8 cellular contexts compared by ENCODE assay signal in the genomic region with DNA sequence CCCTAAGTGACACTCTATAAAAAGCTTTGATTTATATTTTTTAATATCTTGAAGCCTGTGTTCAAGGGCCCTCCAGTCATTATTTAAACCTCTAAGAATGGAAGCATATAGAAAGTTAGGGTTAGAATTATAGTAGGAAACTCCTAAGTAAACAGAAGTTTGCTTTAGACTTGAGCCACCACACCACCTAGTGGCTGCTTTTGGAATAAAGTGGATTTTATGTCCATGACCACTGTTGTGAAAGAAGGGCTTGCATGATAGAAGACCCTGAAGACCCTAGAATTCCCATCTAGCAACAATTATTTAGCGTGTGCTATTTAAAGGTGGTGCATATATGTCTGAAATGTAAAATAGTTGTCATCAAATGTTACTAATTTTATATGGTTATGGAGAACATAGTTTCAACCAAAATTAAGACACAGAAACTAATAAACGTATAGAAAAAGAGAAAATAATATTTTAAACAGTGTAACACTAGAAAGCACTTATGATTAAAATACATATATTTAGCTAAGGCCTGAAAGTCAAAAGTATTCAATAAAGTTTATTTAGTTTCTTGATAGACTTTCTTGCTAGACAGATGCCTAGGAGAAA.
DNase-seq lines count a peak whose midpoint lies in the region; ATAC-seq and TF ChIP-seq lines count a peak whose summit lies in the region.

No MANE protein-coding gene starts in this region.

- ATAC-seq in GM18517 (IDR thresholded peaks at IDR 0.05; ENCODE audit: unreplicated experiment) (peak; percentile 82), HG02973 (IDR thresholded peaks at IDR 0.05; ENCODE audit: unreplicated experiment) (peak; percentile 80), HG02970 (IDR thresholded peaks at IDR 0.05; ENCODE audit: low FRiP score, unreplicated experiment) (no peak)

- peak; percentile 80 for TF ChIP-seq CTCF in astrocyte of the spinal cord (IDR thresholded peaks at IDR 0.05; ENCODE audit: low read depth, low read length)

- DNase-seq in COLO668 (lab: John Stamatoyannopoulos, UW; ENCODE audit: unreplicated experiment) (peak; percentile 47), NCI-H2171 treated with DMSO at 0.1 percent for 48 hours (lab: John Stamatoyannopoulos, UW) (peak; percentile 49), astrocyte of the spinal cord (ENCODE audit: low read depth, low spot score) (peak; percentile 55), left kidney (ENCODE audit: low read depth, low spot score) (peak; percentile 68)
- DNase-seq in activated CD8-positive, alpha-beta memory T cell treated with anti-CD3 and anti-CD28 coated beads, Interleukin-2, amount 50 U/mL, for 48 hours: no peak

- in situ Hi-C loops in astrocyte of the spinal cord (cut with HindIII; ENCODE audit: low sequenced_read_pairs): no loop called here

- H3K4me3 ChIP-seq in astrocyte of the spinal cord (ENCODE audit: low read depth, low read length): no peak overlapping the region
